23 cellular contexts compared by ENCODE assay signal in the genomic region with DNA sequence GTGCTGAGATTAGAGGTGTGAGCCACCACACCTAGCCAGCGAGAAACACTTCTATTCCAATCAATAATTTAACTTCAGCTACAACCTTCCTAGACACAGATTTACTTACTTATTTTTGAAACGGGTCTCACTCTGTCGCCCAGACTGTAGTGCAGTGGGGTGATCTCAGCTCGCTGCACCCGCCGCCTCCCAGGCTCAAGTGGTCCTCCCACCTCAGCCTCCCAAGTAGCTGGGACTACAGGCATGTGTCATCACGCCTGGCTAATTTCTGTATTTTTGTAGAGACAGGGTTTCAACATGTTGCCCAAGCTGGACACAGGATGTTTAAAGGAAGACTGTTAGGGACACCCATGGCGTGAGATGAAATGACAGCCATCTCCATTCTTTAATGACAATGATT.
"Had no signal": no experiment of that assay in that cellular context is flagged by ENCODE, and none has a peak within 500 bp of the region (broad histone marks: within the 10 kb centered on the region; RNA-seq: fewer than 3 reads in every experiment).

No MANE protein-coding gene starts in this region.

- H3K9me3 Mint-ChIP-seq: activated CD4-positive, alpha-beta memory T cell treated with anti-CD3 and anti-CD28 coated beads, Interleukin-2, amount 10 ng/mL, durations not matched to agents 7 days and 5 days; activated CD4-positive, alpha-beta T cell treated with anti-CD3 and anti-CD28 coated beads, Interleukin-2, amount 10 ng/mL, durations not matched to agents 7 days and 5 days; activated T-cell treated with anti-CD3 and anti-CD28 coated beads, Interleukin-2, amount 50 U/mL, for 24 hours; activated T-helper 17 cell treated with anti-CD3 and anti-CD28 coated beads, Interleukin-2, amount 50 U/mL, for 72 hours; central memory CD8-positive, alpha-beta T cell; stimulated activated effector memory CD8-positive, alpha-beta T cell treated with anti-CD3 and anti-CD28 coated beads, Interleukin-12 subunit alpha, Interleukin-12 subunit beta, amount 100 ng/mL, for 72 hours had no signal

- H3K27me3 Mint-ChIP-seq: activated CD4-positive, alpha-beta memory T cell treated with anti-CD3 and anti-CD28 coated beads, Interleukin-2, amount 10 ng/mL, durations not matched to agents 7 days and 5 days; activated CD4-positive, alpha-beta T cell treated with anti-CD3 and anti-CD28 coated beads, Interleukin-2, amount 10 ng/mL, durations not matched to agents 7 days and 5 days; activated T-cell treated with anti-CD3 and anti-CD28 coated beads, Interleukin-2, amount 50 U/mL, for 24 hours; activated T-helper 17 cell treated with anti-CD3 and anti-CD28 coated beads, Interleukin-2, amount 50 U/mL, for 72 hours; central memory CD8-positive, alpha-beta T cell; progenitor cell of endocrine pancreas had no signal

- H3K27ac ChIP-seq: left lung, ovary, skin epidermis, testis, WERI-Rb-1 had no signal

- H3K9me3 ChIP-seq: left lung, mucosa of descending colon, ovary, testis had no signal

- H3K27me3 ChIP-seq: left lung, ovary, testis had no signal

- H3K4me3 ChIP-seq: left lung, lung, mucosa of descending colon, ovary, skin epidermis, testis had no signal

- H3K27ac Mint-ChIP-seq: activated CD4-positive, alpha-beta memory T cell treated with anti-CD3 and anti-CD28 coated beads, Interleukin-2, amount 10 ng/mL, durations not matched to agents 7 days and 5 days; activated CD4-positive, alpha-beta T cell treated with anti-CD3 and anti-CD28 coated beads, Interleukin-2, amount 10 ng/mL, durations not matched to agents 7 days and 5 days; activated T-cell treated with anti-CD3 and anti-CD28 coated beads, Interleukin-2, amount 50 U/mL, for 24 hours; activated T-helper 17 cell treated with anti-CD3 and anti-CD28 coated beads, Interleukin-2, amount 50 U/mL, for 72 hours; progenitor cell of endocrine pancreas; stimulated activated effector memory CD8-positive, alpha-beta T cell treated with anti-CD3 and anti-CD28 coated beads, Interleukin-12 subunit alpha, Interleukin-12 subunit beta, amount 100 ng/mL, for 72 hours had no signal

- H3K4me3 Mint-ChIP-seq: activated CD4-positive, alpha-beta memory T cell treated with anti-CD3 and anti-CD28 coated beads, Interleukin-2, amount 10 ng/mL, durations not matched to agents 7 days and 5 days; activated CD4-positive, alpha-beta T cell treated with anti-CD3 and anti-CD28 coated beads, Interleukin-2, amount 10 ng/mL, durations not matched to agents 7 days and 5 days; activated T-cell treated with anti-CD3 and anti-CD28 coated beads, Interleukin-2, amount 50 U/mL, for 24 hours; activated T-helper 17 cell treated with anti-CD3 and anti-CD28 coated beads, Interleukin-2, amount 50 U/mL, for 72 hours; central memory CD8-positive, alpha-beta T cell; stimulated activated effector memory CD8-positive, alpha-beta T cell treated with anti-CD3 and anti-CD28 coated beads, Interleukin-12 subunit alpha, Interleukin-12 subunit beta, amount 100 ng/mL, for 72 hours had no signal

- H3K4me1 ChIP-seq: left lung, testis had no signal

- ATAC-seq: activated T-helper 17 cell treated with anti-CD3 and anti-CD28 coated beads, Interleukin-2, amount 50 U/mL, for 72 hours; left lung; mucosa of descending colon; sciatic nerve; stimulated activated effector memory CD8-positive, alpha-beta T cell treated with anti-CD3 and anti-CD28 coated beads, Interleukin-12 subunit alpha, Interleukin-12 subunit beta, amount 100 ng/mL, for 72 hours had no signal

- DNase-seq: activated CD4-positive, alpha-beta memory T cell treated with anti-CD3 and anti-CD28 coated beads, Interleukin-2, amount 10 ng/mL, durations not matched to agents 7 days and 5 days; activated CD4-positive, alpha-beta T cell treated with anti-CD3 and anti-CD28 coated beads for 1 hour; activated CD4-positive, alpha-beta T cell treated with anti-CD3 and anti-CD28 coated beads, Interleukin-2, amount 10 ng/mL, durations not matched to agents 7 days and 5 days; activated CD8-positive, alpha-beta memory T cell treated with anti-CD3 and anti-CD28 coated beads, Interleukin-2, amount 50 U/mL, for 48 hours; activated gamma-delta T cell treated with Interleukin-2 at 50 U/mL for 16 hours; activated naive CD4-positive, alpha-beta T cell treated with anti-CD3 and anti-CD28 coated beads, Interleukin-2, amount 50 U/mL, for 16 hours; activated T-cell treated with anti-CD3 and anti-CD28 coated beads, Interleukin-2, amount 50 U/mL, for 24 hours; effector CD8-positive, alpha-beta T cell; left lung; mucosa of descending colon; ovary; stimulated activated CD4-positive, alpha-beta T cell treated with anti-CD3 and anti-CD28 coated beads, Interleukin-4, amount 100 ng/mL, for 24 hours; T-helper 1 cell; testis; trophoblast cell; WERI-Rb-1 had no signal

- H3K36me3 ChIP-seq: left lung, ovary, WERI-Rb-1 had no signal
